Comparison of ENCODE assay signal across 1 cellular context in the genomic region with DNA sequence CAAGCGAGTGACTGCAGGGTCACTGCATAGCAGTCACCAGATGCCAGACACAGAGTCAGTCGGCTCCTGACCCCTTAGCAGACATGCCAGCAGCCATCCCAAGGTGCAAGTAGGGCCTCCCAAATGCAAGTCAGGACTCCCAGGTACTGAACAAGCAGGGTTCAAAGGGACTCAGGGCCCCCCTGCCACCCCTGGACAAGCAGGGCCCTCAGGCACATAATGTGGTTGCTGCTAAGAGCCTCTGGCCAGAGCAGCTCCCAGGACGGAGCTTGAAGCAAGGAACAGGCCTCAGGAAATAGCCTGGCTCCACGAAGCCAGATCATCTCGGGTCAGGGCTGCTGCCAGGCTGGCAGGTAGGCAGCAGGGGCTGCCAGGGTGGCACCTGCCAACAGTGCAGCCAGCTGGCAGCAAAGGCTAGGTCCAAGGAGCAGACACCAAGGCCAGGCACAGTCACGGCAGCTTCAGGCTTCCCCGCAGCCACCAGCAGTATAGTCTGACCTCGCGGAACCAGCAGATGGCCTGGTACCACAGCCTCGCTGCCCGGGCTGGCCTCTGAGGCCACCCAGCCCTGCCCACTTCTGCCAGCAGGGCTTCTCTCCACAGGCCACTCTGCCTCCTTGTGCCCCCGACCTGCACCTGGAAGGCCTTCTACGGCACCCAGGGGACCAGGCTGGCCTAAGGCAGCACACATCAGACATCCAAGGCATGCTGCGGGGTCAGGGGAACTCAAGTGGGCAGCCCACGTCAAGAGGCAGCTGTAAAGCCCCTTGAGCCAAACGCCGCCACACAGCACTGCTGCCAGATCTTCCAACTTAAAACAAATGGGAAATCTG.
TF ChIP-seq lines count a peak whose summit lies in the region.

No MANE protein-coding gene starts in this region.

TF ChIP-seq in HCT116, 20 proteins besides CTCF, POLR2A, EP300 and RAD21 (continued from another document):
- TF ChIP-seq, protein P1, sequence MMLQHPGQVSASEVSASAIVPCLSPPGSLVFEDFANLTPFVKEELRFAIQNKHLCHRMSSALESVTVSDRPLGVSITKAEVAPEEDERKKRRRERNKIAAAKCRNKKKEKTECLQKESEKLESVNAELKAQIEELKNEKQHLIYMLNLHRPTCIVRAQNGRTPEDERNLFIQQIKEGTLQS (IDR thresholded peaks at IDR 0.05), result no peak
- TF ChIP-seq YY1 (IDR thresholded peaks at IDR 0.05; ENCODE audit: extremely low read depth, insufficient replicate concordance, low read depth, low read length) (no peak), JUND (IDR thresholded peaks at IDR 0.05) (no peak), MAX (IDR thresholded peaks at IDR 0.05) (no peak), EZH2 (IDR thresholded peaks at IDR 0.05) (no peak), ZBTB33 (IDR thresholded peaks at IDR 0.05; ENCODE audit: extremely low read depth, insufficient replicate concordance, low read length) (no peak)
